In genomic region chr1:51127152-51127551, GRCh38 we compare ENCODE assay signal across 21 cellular contexts. TPM values are rescaled to one million over a fixed set of nuclear protein-coding genes. Genes with fewer than 3 reads are reported as not detected.
"Had no signal": no experiment of that assay in that cellular context is flagged by ENCODE, and none has a peak within 500 bp of the region (broad histone marks: within the 10 kb centered on the region; RNA-seq: fewer than 3 reads in every experiment).

No MANE protein-coding gene starts in this region.

RNA-seq across cellular contexts. Expression of gene C1orf185, which starts 25.1 kb away (rescaled TPM):
- total RNA-seq: activated naive CD4-positive, alpha-beta T cell treated with anti-CD3 and anti-CD28 coated beads for 36 hours; activated naive CD4-positive, alpha-beta T cell treated with anti-CD3 and anti-CD28 coated beads, Interleukin-2, amount 50 U/mL, for 72 hours; activated naive CD8-positive, alpha-beta T cell treated with anti-CD3 and anti-CD28 coated beads for 36 hours; activated naive CD8-positive, alpha-beta T cell treated with anti-CD3 and anti-CD28 coated beads, Interleukin-2, amount 10 ng/mL, durations not matched to agents 7 days and 5 days; activated T-cell treated with anti-CD3 and anti-CD28 coated beads, Interleukin-2, amount 50 U/mL, for 4 hours; activated T-cell treated with anti-CD3 and anti-CD28 coated beads, Interleukin-2, amount 50 U/mL, for 72 hours; activated T-helper 1 cell treated with anti-CD3 and anti-CD28 coated beads, Interleukin-12 subunit alpha, Interleukin-12 subunit beta, Interleukin-2, Interleukin-4 antibody, amounts not matched to agents 30 ng/mL and 10 ng/mL and 1 ng/mL, durations not matched to agents 14 hours and 24 hours and 36 hours; activated T-helper 17 cell treated with anti-CD3 and anti-CD28 coated beads, Interleukin-2, amount 50 U/mL, for 72 hours; activated T-helper 2 cell treated with anti-CD3 and anti-CD28 coated beads, Interferon-gamma antibody, Interleukin-2, Interleukin-4, amounts not matched to agents 10 μg/mL and 5 μg/mL and 100 μg/mL, durations not matched to agents 14 hours and 24 hours and 36 hours; adrenal gland; aorta; ascending aorta; astrocyte; body of pancreas; breast epithelium; bronchial epithelial cell; cardiac muscle cell; cardiac septum; cerebellum; chondrocyte had no signal
- polyA plus RNA-seq: adipose tissue, adrenal gland, aorta, cardiac muscle cell had no signal
